ENCODE assay signal across 1 cellular context in genomic region chr2:234770715-234771141, GRCh38.
A peak's percentile ranks its signal among the peaks of the same experiment; 100 is the strongest.
TF ChIP-seq lines count a peak whose summit lies in the region.

No MANE protein-coding gene starts in this region.

TF ChIP-seq in HepG2, 621 proteins besides CTCF, POLR2A, EP300 and RAD21 (continues in another document):
- TF ChIP-seq, protein P1, sequence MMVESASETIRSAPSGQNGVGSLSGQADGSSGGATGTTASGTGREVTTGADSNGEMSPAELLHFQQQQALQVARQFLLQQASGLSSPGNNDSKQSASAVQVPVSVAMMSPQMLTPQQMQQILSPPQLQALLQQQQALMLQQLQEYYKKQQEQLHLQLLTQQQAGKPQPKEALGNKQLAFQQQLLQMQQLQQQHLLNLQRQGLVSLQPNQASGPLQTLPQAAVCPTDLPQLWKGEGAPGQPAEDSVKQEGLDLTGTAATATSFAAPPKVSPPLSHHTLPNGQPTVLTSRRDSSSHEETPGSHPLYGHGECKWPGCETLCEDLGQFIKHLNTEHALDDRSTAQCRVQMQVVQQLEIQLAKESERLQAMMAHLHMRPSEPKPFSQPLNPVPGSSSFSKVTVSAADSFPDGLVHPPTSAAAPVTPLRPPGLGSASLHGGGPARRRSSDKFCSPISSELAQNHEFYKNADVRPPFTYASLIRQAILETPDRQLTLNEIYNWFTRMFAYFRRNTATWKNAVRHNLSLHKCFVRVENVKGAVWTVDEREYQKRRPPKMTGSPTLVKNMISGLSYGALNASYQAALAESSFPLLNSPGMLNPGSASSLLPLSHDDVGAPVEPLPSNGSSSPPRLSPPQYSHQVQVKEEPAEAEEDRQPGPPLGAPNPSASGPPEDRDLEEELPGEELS (CRISPR knock-in tag; IDR thresholded peaks at IDR 0.05), result peak; percentile 42; the same call in 1 of the 2 replicates
- TF ChIP-seq ATF3 (CRISPR knock-in tag; IDR thresholded peaks at IDR 0.05) (peak; percentile 37; the same call in 1 of the 2 replicates), ZNF776 (CRISPR knock-in tag; IDR thresholded peaks at IDR 0.05) (no peak), BRD4 (CRISPR knock-in tag; IDR thresholded peaks at IDR 0.05) (0 out of 2 replicates have a peak, but pooled peaks have one; percentile 13), HDAC2 (CRISPR knock-in tag; IDR thresholded peaks at IDR 0.05) (peak; percentile 57), HNF4A (CRISPR knock-in tag; IDR thresholded peaks at IDR 0.05) (peak; percentile 82), SMC3 (IDR thresholded peaks at IDR 0.05; ENCODE audit: low read length) (peak; percentile 15; the same call in 1 of the 2 replicates), TFDP1 (CRISPR knock-in tag; IDR thresholded peaks at IDR 0.05; ENCODE audit: borderline replicate concordance) (0 out of 2 replicates have a peak, but pooled peaks have one; percentile 27), ZBTB39 (CRISPR knock-in tag; IDR thresholded peaks at IDR 0.05) (no peak), STAG1 (CRISPR knock-in tag; IDR thresholded peaks at IDR 0.05) (peak; percentile 29; the same call in 1 of the 2 replicates), ZNF292 (CRISPR knock-in tag; IDR thresholded peaks at IDR 0.05; ENCODE audit: borderline replicate concordance, low read depth) (0 out of 2 replicates have a peak, but pooled peaks have one; percentile 47), TAF1 (CRISPR knock-in tag; IDR thresholded peaks at IDR 0.05) (0 out of 2 replicates have a peak, but pooled peaks have one; percentile 9), ZNF839 (CRISPR knock-in tag; IDR thresholded peaks at IDR 0.05; ENCODE audit: borderline replicate concordance) (no peak), FOXO1 (CRISPR knock-in tag; IDR thresholded peaks at IDR 0.05) (peak; percentile 39; the same call in 1 of the 2 replicates), ZGPAT (CRISPR knock-in tag; IDR thresholded peaks at IDR 0.05) (0 out of 2 replicates have a peak, but pooled peaks have one; percentile 39), LCORL (IDR thresholded peaks at IDR 0.05) (peak; percentile 78; the same call in 1 of the 2 replicates), LCORL (CRISPR knock-in tag; IDR thresholded peaks at IDR 0.05) (peak; percentile 99), HNF4G (IDR thresholded peaks at IDR 0.05; ENCODE audit: borderline replicate concordance, low read depth, low read length) (peak; percentile 87; the same call in 1 of the 2 replicates), HNF4G (CRISPR knock-in tag; IDR thresholded peaks at IDR 0.05; ENCODE audit: borderline replicate concordance, low read depth) (no peak), NCOA2 (CRISPR knock-in tag; IDR thresholded peaks at IDR 0.05) (peak; percentile 86; the same call in 1 of the 2 replicates), TEAD3 (CRISPR knock-in tag; optimal IDR thresholded peaks at IDR 0.05; ENCODE audit: borderline replicate concordance) (peak; percentile 53), RERE (CRISPR knock-in tag; IDR thresholded peaks at IDR 0.05; ENCODE audit: low read depth) (peak; percentile 48; the same call in 1 of the 2 replicates)
- TF ChIP-seq, protein P2, sequence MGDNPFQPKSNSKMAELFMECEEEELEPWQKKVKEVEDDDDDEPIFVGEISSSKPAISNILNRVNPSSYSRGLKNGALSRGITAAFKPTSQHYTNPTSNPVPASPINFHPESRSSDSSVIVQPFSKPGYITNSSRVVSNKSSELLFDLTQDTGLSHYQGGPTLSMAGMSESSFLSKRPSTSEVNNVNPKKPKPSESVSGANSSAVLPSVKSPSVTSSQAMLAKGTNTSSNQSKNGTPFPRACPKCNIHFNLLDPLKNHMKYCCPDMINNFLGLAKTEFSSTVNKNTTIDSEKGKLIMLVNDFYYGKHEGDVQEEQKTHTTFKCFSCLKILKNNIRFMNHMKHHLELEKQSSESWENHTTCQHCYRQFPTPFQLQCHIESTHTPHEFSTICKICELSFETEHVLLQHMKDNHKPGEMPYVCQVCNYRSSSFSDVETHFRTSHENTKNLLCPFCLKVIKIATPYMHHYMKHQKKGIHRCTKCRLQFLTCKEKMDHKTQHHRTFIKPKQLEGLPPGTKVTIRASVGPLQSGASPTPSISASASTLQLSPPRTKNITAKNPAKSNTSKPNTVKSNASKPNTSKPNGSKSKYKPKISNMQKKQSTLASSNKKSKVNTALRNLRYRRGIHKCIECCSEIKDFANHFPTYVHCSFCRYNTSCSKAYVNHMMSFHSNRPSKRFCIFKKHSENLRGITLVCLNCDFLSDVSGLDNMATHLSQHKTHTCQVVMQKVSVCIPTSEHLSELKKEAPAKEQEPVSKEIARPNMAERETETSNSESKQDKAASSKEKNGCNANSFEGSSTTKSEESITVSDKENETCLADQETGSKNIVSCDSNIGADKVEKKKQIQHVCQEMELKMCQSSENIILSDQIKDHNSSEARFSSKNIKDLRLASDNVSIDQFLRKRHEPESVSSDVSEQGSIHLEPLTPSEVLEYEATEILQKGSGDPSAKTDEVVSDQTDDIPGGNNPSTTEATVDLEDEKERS (CRISPR knock-in tag; IDR thresholded peaks at IDR 0.05), result peak; percentile 58; the same call in 1 of the 2 replicates
- TF ChIP-seq, protein P3, sequence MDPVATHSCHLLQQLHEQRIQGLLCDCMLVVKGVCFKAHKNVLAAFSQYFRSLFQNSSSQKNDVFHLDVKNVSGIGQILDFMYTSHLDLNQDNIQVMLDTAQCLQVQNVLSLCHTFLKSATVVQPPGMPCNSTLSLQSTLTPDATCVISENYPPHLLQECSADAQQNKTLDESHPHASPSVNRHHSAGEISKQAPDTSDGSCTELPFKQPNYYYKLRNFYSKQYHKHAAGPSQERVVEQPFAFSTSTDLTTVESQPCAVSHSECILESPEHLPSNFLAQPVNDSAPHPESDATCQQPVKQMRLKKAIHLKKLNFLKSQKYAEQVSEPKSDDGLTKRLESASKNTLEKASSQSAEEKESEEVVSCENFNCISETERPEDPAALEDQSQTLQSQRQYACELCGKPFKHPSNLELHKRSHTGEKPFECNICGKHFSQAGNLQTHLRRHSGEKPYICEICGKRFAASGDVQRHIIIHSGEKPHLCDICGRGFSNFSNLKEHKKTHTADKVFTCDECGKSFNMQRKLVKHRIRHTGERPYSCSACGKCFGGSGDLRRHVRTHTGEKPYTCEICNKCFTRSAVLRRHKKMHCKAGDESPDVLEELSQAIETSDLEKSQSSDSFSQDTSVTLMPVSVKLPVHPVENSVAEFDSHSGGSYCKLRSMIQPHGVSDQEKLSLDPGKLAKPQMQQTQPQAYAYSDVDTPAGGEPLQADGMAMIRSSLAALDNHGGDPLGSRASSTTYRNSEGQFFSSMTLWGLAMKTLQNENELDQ (CRISPR knock-in tag; IDR thresholded peaks at IDR 0.05; ENCODE audit: borderline replicate concordance), result no peak
- TF ChIP-seq, protein P4, sequence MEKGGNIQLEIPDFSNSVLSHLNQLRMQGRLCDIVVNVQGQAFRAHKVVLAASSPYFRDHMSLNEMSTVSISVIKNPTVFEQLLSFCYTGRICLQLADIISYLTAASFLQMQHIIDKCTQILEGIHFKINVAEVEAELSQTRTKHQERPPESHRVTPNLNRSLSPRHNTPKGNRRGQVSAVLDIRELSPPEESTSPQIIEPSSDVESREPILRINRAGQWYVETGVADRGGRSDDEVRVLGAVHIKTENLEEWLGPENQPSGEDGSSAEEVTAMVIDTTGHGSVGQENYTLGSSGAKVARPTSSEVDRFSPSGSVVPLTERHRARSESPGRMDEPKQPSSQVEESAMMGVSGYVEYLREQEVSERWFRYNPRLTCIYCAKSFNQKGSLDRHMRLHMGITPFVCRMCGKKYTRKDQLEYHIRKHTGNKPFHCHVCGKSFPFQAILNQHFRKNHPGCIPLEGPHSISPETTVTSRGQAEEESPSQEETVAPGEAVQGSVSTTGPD (CRISPR knock-in tag; IDR thresholded peaks at IDR 0.05), result peak; percentile 95
